Comparison of ENCODE assay signal across 8 cellular contexts in genomic region chr4:180828455-180829018, GRCh38.
DNase-seq lines count a peak whose midpoint lies in the region; ATAC-seq lines count a peak whose summit lies in the region.

No MANE protein-coding gene starts in this region.

- no peak overlapping the region for H3K4me3 Mint-ChIP-seq in T-helper 17 cell

- no peaks in the 10 kb centered on the region for H3K9me3 ChIP-seq in T-helper 17 cell (ENCODE audit: control insufficient read depth, low read length, poor library complexity, severe bottlenecking)

- H3K36me3 Mint-ChIP-seq in T-helper 17 cell (ENCODE audit: low read depth): no peaks in the 10 kb centered on the region

- DNase-seq in COLO829 (ENCODE audit: low spot score): peak; percentile 59
- DNase-seq in HT-29 (ENCODE audit: low spot score): peak; percentile 57
- peak; percentile 6 for DNase-seq in NCI-H82 treated with DMSO at 0.1 percent for 48 hours (lab: John Stamatoyannopoulos, UW; ENCODE audit: unreplicated experiment)
- peak; percentile 76 for DNase-seq in cerebellar cortex (ENCODE audit: low spot score)
- peak; percentile 25 for DNase-seq in middle frontal gyrus (ENCODE audit: extremely low spot score, low spot score)
- DNase-seq in NCI-H345 (lab: John Stamatoyannopoulos, UW): no peak
- no peak for DNase-seq in T-helper 17 cell

- H3K27ac Mint-ChIP-seq in T-helper 17 cell: no peak overlapping the region

- ATAC-seq in T-helper 17 cell: no peak
- ATAC-seq in HG02642 (IDR thresholded peaks at IDR 0.05; ENCODE audit: poor library complexity, unreplicated experiment): no peak

- peaks cover 2% of the 10 kb centered on the region for H3K4me1 Mint-ChIP-seq in T-helper 17 cell

- H3K27me3 Mint-ChIP-seq in T-helper 17 cell: no peaks in the 10 kb centered on the region

Comparison
In these comparisons a context has a peak if more than half of its experiments do, and no peak if none do; other contexts are left out.
1. DNase-seq: peak in COLO829 (single experiment), HT-29 (single experiment), NCI-H82 treated with DMSO at 0.1 percent for 48 hours (single experiment), cerebellar cortex (single experiment) and middle frontal gyrus (single experiment); none in NCI-H345 (single experiment) and T-helper 17 cell (0 of 3).